In the genomic region with DNA sequence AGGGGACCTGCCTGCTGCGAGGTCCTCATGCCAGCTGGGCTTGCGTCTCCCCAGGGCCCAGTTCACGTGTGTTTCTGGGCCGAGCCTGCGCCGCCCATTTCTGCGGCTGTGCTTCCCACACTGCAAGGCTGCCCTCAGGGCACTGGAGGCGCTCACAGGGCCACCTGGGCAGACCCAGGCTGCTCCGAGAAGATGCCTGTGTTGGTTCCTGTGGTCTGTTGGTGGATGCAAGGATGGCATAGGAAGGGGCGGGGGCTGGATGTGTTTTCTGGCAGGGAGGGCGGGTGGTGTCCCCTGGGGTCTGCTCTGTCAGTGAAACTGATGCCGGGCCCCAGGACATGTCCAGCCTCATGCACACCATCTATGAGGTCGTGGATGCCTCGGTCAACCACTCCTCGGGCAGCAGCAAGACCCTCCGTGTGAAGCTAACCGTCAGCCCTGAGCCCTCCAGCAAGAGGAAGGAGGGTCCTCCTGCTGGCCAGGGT, we compare ENCODE assay signal across 2 cellular contexts.
TF ChIP-seq lines count a peak whose summit lies in the region.

No MANE protein-coding gene starts in this region.

TF ChIP-seq in SK-N-SH, 30 proteins besides CTCF, POLR2A, EP300 and RAD21 (continued from another document):
- TF ChIP-seq REST (IDR thresholded peaks at IDR 0.05; ENCODE audit: low read depth, low read length), result no peak
- TF ChIP-seq FOXM1 (IDR thresholded peaks at IDR 0.05; ENCODE audit: low read depth), result no peak
- no peak for TF ChIP-seq RCOR1 (IDR thresholded peaks at IDR 0.05; ENCODE audit: low read length)
- no peak for TF ChIP-seq GATA2 (CRISPR knock-in tag; IDR thresholded peaks at IDR 0.05)
- TF ChIP-seq YY1 (IDR thresholded peaks at IDR 0.05; ENCODE audit: low read depth), result no peak
- no peak for TF ChIP-seq RXRA (IDR thresholded peaks at IDR 0.05; ENCODE audit: borderline replicate concordance, low read depth)
- no peak for TF ChIP-seq MEF2A (IDR thresholded peaks at IDR 0.05; ENCODE audit: borderline replicate concordance, low read depth)
- TF ChIP-seq RFX5 (IDR thresholded peaks at IDR 0.05; ENCODE audit: low read length), result no peak
- TF ChIP-seq POLR2AphosphoS5 (IDR thresholded peaks at IDR 0.05; ENCODE audit: low read depth, low read length), result no peak
- no peak for TF ChIP-seq FOXJ3 (CRISPR knock-in tag; IDR thresholded peaks at IDR 0.05)
- TF ChIP-seq TAF1 (IDR thresholded peaks at IDR 0.05; ENCODE audit: borderline replicate concordance, low read depth, low read length), result no peak
TF ChIP-seq in SK-N-SH: peak in this region for 0.

TF ChIP-seq in SK-N-SH treated with all-trans-retinoic acid at 6 μM for 48 hours, 23 proteins besides CTCF, POLR2A, EP300 and RAD21 (continued from another document):
- TF ChIP-seq RARB (CRISPR knock-in tag; IDR thresholded peaks at IDR 0.05) (no peak), ESRRG (CRISPR knock-in tag; IDR thresholded peaks at IDR 0.05) (no peak), CSDC2 (CRISPR knock-in tag; IDR thresholded peaks at IDR 0.05) (no peak)
- TF ChIP-seq, protein P1, sequence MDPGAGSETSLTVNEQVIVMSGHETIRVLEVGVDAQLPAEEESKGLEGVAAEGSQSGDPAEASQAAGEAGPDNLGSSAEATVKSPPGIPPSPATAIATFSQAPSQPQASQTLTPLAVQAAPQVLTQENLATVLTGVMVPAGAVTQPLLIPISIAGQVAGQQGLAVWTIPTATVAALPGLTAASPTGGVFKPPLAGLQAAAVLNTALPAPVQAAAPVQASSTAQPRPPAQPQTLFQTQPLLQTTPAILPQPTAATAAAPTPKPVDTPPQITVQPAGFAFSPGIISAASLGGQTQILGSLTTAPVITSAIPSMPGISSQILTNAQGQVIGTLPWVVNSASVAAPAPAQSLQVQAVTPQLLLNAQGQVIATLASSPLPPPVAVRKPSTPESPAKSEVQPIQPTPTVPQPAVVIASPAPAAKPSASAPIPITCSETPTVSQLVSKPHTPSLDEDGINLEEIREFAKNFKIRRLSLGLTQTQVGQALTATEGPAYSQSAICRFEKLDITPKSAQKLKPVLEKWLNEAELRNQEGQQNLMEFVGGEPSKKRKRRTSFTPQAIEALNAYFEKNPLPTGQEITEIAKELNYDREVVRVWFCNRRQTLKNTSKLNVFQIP (CRISPR knock-in tag; IDR thresholded peaks at IDR 0.05; ENCODE audit: borderline replicate concordance, low read depth), result no peak
